1 cellular context compared by ENCODE assay signal in the genomic region with DNA sequence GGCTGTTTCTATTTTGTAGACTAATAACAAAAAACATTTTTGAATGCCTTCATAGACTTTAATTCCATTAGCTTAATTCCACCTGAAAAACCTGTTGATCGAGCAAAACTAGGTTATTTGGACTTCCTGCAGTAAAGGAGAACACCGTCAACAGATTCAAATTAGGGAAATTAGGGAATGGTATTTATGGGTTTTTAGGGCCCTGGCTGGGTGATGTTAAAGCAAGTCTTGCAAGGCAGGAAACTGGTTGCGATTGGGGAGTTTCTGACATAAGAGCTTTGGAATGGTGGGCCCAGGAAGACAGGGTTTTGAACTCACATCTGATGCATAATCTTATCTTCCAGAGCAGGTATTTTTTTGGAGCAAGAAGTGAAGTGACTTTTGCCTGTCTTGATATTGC.
TF ChIP-seq lines count a peak whose summit lies in the region.

No MANE protein-coding gene starts in this region.

TF ChIP-seq in GM23338, 12 proteins besides CTCF, POLR2A, EP300 and RAD21:
- no peak for TF ChIP-seq POLR2AphosphoS5 (IDR thresholded peaks at IDR 0.05; ENCODE audit: low read depth)
- no peak for TF ChIP-seq STAT1 (IDR thresholded peaks at IDR 0.05; ENCODE audit: unreplicated experiment)
- no peak for TF ChIP-seq NANOG (IDR thresholded peaks at IDR 0.05; ENCODE audit: borderline replicate concordance)
- TF ChIP-seq CREB1 (CRISPR knock-in tag; IDR thresholded peaks at IDR 0.05; ENCODE audit: low read depth), result no peak
- no peak for TF ChIP-seq EZH2phosphoT487 (IDR thresholded peaks at IDR 0.05; ENCODE audit: unreplicated experiment)
- TF ChIP-seq, protein P1, sequence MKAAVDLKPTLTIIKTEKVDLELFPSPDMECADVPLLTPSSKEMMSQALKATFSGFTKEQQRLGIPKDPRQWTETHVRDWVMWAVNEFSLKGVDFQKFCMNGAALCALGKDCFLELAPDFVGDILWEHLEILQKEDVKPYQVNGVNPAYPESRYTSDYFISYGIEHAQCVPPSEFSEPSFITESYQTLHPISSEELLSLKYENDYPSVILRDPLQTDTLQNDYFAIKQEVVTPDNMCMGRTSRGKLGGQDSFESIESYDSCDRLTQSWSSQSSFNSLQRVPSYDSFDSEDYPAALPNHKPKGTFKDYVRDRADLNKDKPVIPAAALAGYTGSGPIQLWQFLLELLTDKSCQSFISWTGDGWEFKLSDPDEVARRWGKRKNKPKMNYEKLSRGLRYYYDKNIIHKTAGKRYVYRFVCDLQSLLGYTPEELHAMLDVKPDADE (IDR thresholded peaks at IDR 0.05), result no peak
- TF ChIP-seq, protein P2, sequence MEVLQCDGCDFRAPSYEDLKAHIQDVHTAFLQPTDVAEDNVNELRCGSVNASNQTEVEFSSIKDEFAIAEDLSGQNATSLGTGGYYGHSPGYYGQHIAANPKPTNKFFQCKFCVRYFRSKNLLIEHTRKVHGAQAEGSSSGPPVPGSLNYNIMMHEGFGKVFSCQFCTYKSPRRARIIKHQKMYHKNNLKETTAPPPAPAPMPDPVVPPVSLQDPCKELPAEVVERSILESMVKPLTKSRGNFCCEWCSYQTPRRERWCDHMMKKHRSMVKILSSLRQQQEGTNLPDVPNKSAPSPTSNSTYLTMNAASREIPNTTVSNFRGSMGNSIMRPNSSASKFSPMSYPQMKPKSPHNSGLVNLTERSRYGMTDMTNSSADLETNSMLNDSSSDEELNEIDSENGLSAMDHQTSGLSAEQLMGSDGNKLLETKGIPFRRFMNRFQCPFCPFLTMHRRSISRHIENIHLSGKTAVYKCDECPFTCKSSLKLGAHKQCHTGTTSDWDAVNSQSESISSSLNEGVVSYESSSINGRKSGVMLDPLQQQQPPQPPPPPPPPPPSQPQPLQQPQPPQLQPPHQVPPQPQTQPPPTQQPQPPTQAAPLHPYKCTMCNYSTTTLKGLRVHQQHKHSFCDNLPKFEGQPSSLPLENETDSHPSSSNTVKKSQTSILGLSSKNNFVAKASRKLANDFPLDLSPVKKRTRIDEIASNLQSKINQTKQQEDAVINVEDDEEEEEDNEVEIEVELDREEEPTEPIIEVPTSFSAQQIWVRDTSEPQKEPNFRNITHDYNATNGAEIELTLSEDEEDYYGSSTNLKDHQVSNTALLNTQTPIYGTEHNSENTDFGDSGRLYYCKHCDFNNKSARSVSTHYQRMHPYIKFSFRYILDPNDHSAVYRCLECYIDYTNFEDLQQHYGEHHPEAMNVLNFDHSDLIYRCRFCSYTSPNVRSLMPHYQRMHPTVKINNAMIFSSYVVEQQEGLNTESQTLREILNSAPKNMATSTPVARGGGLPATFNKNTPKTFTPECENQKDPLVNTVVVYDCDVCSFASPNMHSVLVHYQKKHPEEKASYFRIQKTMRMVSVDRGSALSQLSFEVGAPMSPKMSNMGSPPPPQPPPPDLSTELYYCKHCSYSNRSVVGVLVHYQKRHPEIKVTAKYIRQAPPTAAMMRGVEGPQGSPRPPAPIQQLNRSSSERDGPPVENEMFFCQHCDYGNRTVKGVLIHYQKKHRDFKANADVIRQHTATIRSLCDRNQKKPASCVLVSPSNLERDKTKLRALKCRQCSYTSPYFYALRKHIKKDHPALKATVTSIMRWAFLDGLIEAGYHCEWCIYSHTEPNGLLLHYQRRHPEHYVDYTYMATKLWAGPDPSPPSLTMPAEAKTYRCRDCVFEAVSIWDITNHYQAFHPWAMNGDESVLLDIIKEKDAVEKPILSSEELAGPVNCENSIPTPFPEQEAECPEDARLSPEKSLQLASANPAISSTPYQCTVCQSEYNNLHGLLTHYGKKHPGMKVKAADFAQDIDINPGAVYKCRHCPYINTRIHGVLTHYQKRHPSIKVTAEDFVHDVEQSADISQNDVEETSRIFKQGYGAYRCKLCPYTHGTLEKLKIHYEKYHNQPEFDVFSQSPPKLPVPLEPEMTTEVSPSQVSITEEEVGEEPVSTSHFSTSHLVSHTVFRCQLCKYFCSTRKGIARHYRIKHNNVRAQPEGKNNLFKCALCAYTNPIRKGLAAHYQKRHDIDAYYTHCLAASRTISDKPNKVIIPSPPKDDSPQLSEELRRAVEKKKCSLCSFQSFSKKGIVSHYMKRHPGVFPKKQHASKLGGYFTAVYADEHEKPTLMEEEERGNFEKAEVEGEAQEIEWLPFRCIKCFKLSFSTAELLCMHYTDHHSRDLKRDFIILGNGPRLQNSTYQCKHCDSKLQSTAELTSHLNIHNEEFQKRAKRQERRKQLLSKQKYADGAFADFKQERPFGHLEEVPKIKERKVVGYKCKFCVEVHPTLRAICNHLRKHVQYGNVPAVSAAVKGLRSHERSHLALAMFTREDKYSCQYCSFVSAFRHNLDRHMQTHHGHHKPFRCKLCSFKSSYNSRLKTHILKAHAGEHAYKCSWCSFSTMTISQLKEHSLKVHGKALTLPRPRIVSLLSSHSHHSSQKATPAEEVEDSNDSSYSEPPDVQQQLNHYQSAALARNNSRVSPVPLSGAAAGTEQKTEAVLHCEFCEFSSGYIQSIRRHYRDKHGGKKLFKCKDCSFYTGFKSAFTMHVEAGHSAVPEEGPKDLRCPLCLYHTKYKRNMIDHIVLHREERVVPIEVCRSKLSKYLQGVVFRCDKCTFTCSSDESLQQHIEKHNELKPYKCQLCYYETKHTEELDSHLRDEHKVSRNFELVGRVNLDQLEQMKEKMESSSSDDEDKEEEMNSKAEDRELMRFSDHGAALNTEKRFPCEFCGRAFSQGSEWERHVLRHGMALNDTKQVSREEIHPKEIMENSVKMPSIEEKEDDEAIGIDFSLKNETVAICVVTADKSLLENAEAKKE (CRISPR knock-in tag; IDR thresholded peaks at IDR 0.05), result no peak
- TF ChIP-seq, protein P3, sequence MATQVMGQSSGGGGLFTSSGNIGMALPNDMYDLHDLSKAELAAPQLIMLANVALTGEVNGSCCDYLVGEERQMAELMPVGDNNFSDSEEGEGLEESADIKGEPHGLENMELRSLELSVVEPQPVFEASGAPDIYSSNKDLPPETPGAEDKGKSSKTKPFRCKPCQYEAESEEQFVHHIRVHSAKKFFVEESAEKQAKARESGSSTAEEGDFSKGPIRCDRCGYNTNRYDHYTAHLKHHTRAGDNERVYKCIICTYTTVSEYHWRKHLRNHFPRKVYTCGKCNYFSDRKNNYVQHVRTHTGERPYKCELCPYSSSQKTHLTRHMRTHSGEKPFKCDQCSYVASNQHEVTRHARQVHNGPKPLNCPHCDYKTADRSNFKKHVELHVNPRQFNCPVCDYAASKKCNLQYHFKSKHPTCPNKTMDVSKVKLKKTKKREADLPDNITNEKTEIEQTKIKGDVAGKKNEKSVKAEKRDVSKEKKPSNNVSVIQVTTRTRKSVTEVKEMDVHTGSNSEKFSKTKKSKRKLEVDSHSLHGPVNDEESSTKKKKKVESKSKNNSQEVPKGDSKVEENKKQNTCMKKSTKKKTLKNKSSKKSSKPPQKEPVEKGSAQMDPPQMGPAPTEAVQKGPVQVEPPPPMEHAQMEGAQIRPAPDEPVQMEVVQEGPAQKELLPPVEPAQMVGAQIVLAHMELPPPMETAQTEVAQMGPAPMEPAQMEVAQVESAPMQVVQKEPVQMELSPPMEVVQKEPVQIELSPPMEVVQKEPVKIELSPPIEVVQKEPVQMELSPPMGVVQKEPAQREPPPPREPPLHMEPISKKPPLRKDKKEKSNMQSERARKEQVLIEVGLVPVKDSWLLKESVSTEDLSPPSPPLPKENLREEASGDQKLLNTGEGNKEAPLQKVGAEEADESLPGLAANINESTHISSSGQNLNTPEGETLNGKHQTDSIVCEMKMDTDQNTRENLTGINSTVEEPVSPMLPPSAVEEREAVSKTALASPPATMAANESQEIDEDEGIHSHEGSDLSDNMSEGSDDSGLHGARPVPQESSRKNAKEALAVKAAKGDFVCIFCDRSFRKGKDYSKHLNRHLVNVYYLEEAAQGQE (IDR thresholded peaks at IDR 0.05; ENCODE audit: unreplicated experiment), result no peak
- TF ChIP-seq EZH2 (IDR thresholded peaks at IDR 0.05; ENCODE audit: low read depth, unreplicated experiment), result no peak
- TF ChIP-seq ZNF331 (CRISPR knock-in tag; IDR thresholded peaks at IDR 0.05; ENCODE audit: low read depth), result no peak
- no peak for TF ChIP-seq ZNF114 (CRISPR knock-in tag; IDR thresholded peaks at IDR 0.05)
- TF ChIP-seq JUNB (IDR thresholded peaks at IDR 0.05; ENCODE audit: unreplicated experiment), result no peak
TF ChIP-seq in GM23338: peak in this region for 0.
